15 cellular contexts compared by ENCODE assay signal in the genomic region with DNA sequence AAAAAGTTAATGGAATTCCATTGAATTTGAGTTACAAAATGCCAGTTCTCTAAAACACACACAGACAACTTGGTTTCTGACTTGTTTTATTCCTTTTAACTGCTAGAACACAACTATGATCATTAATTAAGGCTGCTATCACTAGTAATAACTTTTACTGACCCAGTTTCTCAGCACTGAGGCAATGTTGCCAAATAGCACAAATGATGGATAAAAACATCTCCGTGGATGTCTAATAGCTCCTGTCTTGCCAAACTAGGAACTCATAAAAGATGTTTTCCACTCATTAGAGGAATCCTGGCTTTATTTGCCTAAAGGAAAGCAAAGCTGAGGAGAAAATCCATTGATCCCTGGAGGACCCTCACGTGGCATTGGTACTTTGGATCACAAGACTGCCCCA.
DNase-seq lines count a peak whose midpoint lies in the region; ATAC-seq and TF ChIP-seq lines count a peak whose summit lies in the region.
"Had no signal": no experiment of that assay in that cellular context is flagged by ENCODE, and none has a peak within 500 bp of the region (broad histone marks: within the 10 kb centered on the region; RNA-seq: fewer than 3 reads in every experiment).

No MANE protein-coding gene starts in this region.

- H3K4me2 ChIP-seq in DOHH2 (ENCODE audit: low read length) (peak overlapping the region; percentile 79), MM.1S (ENCODE audit: low read depth, low read length) (no peak overlapping the region), PC-9 (no peak overlapping the region)
- H3K4me2 ChIP-seq: BLaER1 treated with 17β-estradiol and CSF1 and Interleukin-3, amounts not matched to agents 10 nM and 100 nM; GM23338; KMS-11 had no signal

- TF ChIP-seq EP300 in esophagus muscularis mucosa (IDR thresholded peaks at IDR 0.05), result no peak

- peaks cover 11% of the 10 kb centered on the region for H3K36me3 Mint-ChIP-seq in T-helper 17 cell (ENCODE audit: low read depth)

- H3K4me3 ChIP-seq in DOHH2 (ENCODE audit: low read length), result peak overlapping the region; percentile 64
- H3K4me3 ChIP-seq in esophagus muscularis mucosa, result no peak overlapping the region
- H3K4me3 ChIP-seq in MM.1S (ENCODE audit: low read length), result no peak overlapping the region
- H3K4me3 ChIP-seq in PC-9, result no peak overlapping the region
- H3K4me3 ChIP-seq: BLaER1 treated with 17β-estradiol and CSF1 and Interleukin-3, amounts not matched to agents 10 nM and 100 nM; GM23338; HAP-1 had no signal

- H3K9me3 ChIP-seq in DOHH2 (ENCODE audit: control insufficient read depth, insufficient read depth, low read length), result no peaks in the 10 kb centered on the region
- H3K9me3 ChIP-seq in T-helper 17 cell (ENCODE audit: control insufficient read depth, low read length, poor library complexity, severe bottlenecking), result no peaks in the 10 kb centered on the region
- no peaks in the 10 kb centered on the region for H3K9me3 ChIP-seq in esophagus muscularis mucosa
- H3K9me3 ChIP-seq in MM.1S (replicated peaks; ENCODE audit: insufficient read depth, low read length), result no peaks in the 10 kb centered on the region
- H3K9me3 ChIP-seq in PC-9 (ENCODE audit: insufficient read depth, low read depth), result no peaks in the 10 kb centered on the region
- H3K9me3 ChIP-seq: Caco-2, HAP-1 had no signal

- peaks cover 20% of the 10 kb centered on the region for H3F3A ChIP-seq in DOHH2 (ENCODE audit: control insufficient read depth, insufficient read depth)
- no peaks in the 10 kb centered on the region for H3F3A ChIP-seq in MM.1S (ENCODE audit: insufficient read depth, low read length)
- H3F3A ChIP-seq in PC-9 (ENCODE audit: insufficient read depth, low read depth), result no peaks in the 10 kb centered on the region

- TF ChIP-seq CTCF in DOHH2 (IDR thresholded peaks at IDR 0.05; ENCODE audit: low read depth, low read length, poor library complexity, severe bottlenecking) (no peak), esophagus muscularis mucosa (IDR thresholded peaks at IDR 0.05) (no peak), MM.1S (IDR thresholded peaks at IDR 0.05; ENCODE audit: low read length) (no peak), PC-9 (conservative IDR thresholded peaks at IDR 0.05) (no peak)

- H3K27me3 Mint-ChIP-seq in T-helper 17 cell, result no peaks in the 10 kb centered on the region
- H3K27me3 Mint-ChIP-seq: CD4-positive, alpha-beta memory T cell had no signal

- intact Hi-C loops in esophagus muscularis mucosa (cut with DNase I) (loop anchor here (1.0 to 10.0 kb wide), 2 partner anchors 139 to 270 kb away; no protein-coding TSS in a partner anchor), sciatic nerve (cut with DNase I) (no loop called here), PC-9 (cut with micrococcal nuclease; ENCODE audit: unreplicated experiment) (loop anchor here (1.0 to 5.0 kb wide), 3 partner anchors 138 to 278 kb away; no protein-coding TSS in a partner anchor)

- H3K4me1 ChIP-seq in DOHH2 (ENCODE audit: control insufficient read depth, low read length) (peaks cover 64% of the 10 kb centered on the region), esophagus muscularis mucosa (peaks cover 0 to 18% (median 17%) of the 10 kb centered on the region in 4 donors), MM.1S (ENCODE audit: low read length) (no peaks in the 10 kb centered on the region), PC-9 (replicated peaks; ENCODE audit: insufficient read depth) (no peaks in the 10 kb centered on the region)
- H3K4me1 ChIP-seq: Caco-2, HAP-1 had no signal

- 43% methylated on average over 2 of the region's 2 CpGs for WGBS in esophagus muscularis mucosa

- H3K27me3 ChIP-seq in DOHH2 (ENCODE audit: control insufficient read depth, low read length) (no peaks in the 10 kb centered on the region), esophagus muscularis mucosa (no peaks in the 10 kb centered on the region), MM.1S (replicated peaks; ENCODE audit: insufficient read depth, low read length) (no peaks in the 10 kb centered on the region), PC-9 (ENCODE audit: insufficient read depth, low read depth) (no peaks in the 10 kb centered on the region)
- H3K27me3 ChIP-seq: BLaER1 treated with 17β-estradiol and CSF1 and Interleukin-3, amounts not matched to agents 10 nM and 100 nM had no signal

- H2AFZ ChIP-seq in MM.1S (ENCODE audit: low read length), result no peak overlapping the region
- H2AFZ ChIP-seq in PC-9, result no peak overlapping the region
- H2AFZ ChIP-seq: GM23338 had no signal

- H3K4me3 Mint-ChIP-seq in T-helper 17 cell, result no peak overlapping the region
- H3K4me3 Mint-ChIP-seq: CD4-positive, alpha-beta memory T cell; GM23338 had no signal

- no peak overlapping the region for H3K9ac ChIP-seq in MM.1S (ENCODE audit: low read length)
- H3K9ac ChIP-seq: BLaER1 treated with 17β-estradiol and CSF1 and Interleukin-3, amounts not matched to agents 10 nM and 100 nM; KMS-11 had no signal

- peak overlapping the region; percentile 95; the same call in 1 of the 2 replicates for H3K27ac ChIP-seq in DOHH2 (ENCODE audit: low read depth, low read length)
- peak overlapping the region in 3 of 4 donors; percentile 12 to 52 (median 28) for H3K27ac ChIP-seq in esophagus muscularis mucosa (replicated peaks in 1 of 4)
- H3K27ac ChIP-seq in MM.1S (ENCODE audit: low read length), result no peak overlapping the region
- no peak overlapping the region for H3K27ac ChIP-seq in PC-9
- H3K27ac ChIP-seq: BLaER1 treated with 17β-estradiol and CSF1 and Interleukin-3, amounts not matched to agents 10 nM and 100 nM; KMS-11 had no signal

- TF ChIP-seq POLR2A in esophagus muscularis mucosa (IDR thresholded peaks at IDR 0.05; ENCODE audit: low read depth), result no peak

- peaks cover 28% of the 10 kb centered on the region for H3K79me2 ChIP-seq in DOHH2 (ENCODE audit: control insufficient read depth, low read length)
- H3K79me2 ChIP-seq in MM.1S (ENCODE audit: low read length), result no peaks in the 10 kb centered on the region
- no peaks in the 10 kb centered on the region for H3K79me2 ChIP-seq in PC-9 (ENCODE audit: low read depth)

- CTCF ChIA-PET in PC-9 (lab: Charles Lee), result no interaction called here

- no peak for DNase-seq in T-helper 17 cell
- DNase-seq in esophagus muscularis mucosa (ENCODE audit: extremely low spot score), result no peak
- no peak for DNase-seq in sciatic nerve (ENCODE audit: low spot score)
- no peak for DNase-seq in NCI-H226
- DNase-seq in MM.1S, result no peak
- DNase-seq in PC-9, result no peak
- DNase-seq: Right ventricle myocardium superior had no signal

- BruUV-seq in PC-9 (replicated peaks; lab: Mats Ljungman, UMichigan), result no TSS peak

- H4K20me1 ChIP-seq in DOHH2 (ENCODE audit: control insufficient read depth, insufficient read depth, low read depth, low read length) (no peaks in the 10 kb centered on the region), MM.1S (ENCODE audit: insufficient read depth, low read length) (no peaks in the 10 kb centered on the region), PC-9 (ENCODE audit: insufficient read depth) (no peaks in the 10 kb centered on the region)

- peaks cover 16% of the 10 kb centered on the region for H3K36me3 ChIP-seq in DOHH2 (ENCODE audit: control insufficient read depth, low read length)
- peaks cover 8 to 23% (median 17%) of the 10 kb centered on the region in 4 donors for H3K36me3 ChIP-seq in esophagus muscularis mucosa
- H3K36me3 ChIP-seq in MM.1S (replicated peaks; ENCODE audit: insufficient read depth, low read length), result no peaks in the 10 kb centered on the region
- no peaks in the 10 kb centered on the region for H3K36me3 ChIP-seq in PC-9 (ENCODE audit: low read depth)
- H3K36me3 ChIP-seq: HAP-1 had no signal

- H3K9me2 ChIP-seq in DOHH2 (replicated peaks; ENCODE audit: control insufficient read depth, low read length) (no peaks in the 10 kb centered on the region), MM.1S (replicated peaks; ENCODE audit: insufficient read depth, low read length) (no peaks in the 10 kb centered on the region), PC-9 (ENCODE audit: insufficient read depth) (no peaks in the 10 kb centered on the region)

- ATAC-seq in T-helper 17 cell, result no peak
- ATAC-seq in sciatic nerve, result peak; percentile 74
- no peak for ATAC-seq in GM21576 (IDR thresholded peaks at IDR 0.05; ENCODE audit: unreplicated experiment)

- peak overlapping the region; percentile 3 for H3K27ac Mint-ChIP-seq in T-helper 17 cell
- H3K27ac Mint-ChIP-seq: GM23338 had no signal

- peaks cover 5% of the 10 kb centered on the region for H3K4me1 Mint-ChIP-seq in T-helper 17 cell

- POLR2A ChIA-PET in PC-9 (lab: Charles Lee; ENCODE audit: unreplicated experiment), result no interaction called here

Comparison
In these comparisons a context has a peak if more than half of its experiments do, and no peak if none do; other contexts are left out.
1. H3K27ac ChIP-seq: peak in DOHH2 (single experiment) and esophagus muscularis mucosa (3 of 4); none in MM.1S (single experiment) and PC-9 (single experiment).